In the genomic region with DNA sequence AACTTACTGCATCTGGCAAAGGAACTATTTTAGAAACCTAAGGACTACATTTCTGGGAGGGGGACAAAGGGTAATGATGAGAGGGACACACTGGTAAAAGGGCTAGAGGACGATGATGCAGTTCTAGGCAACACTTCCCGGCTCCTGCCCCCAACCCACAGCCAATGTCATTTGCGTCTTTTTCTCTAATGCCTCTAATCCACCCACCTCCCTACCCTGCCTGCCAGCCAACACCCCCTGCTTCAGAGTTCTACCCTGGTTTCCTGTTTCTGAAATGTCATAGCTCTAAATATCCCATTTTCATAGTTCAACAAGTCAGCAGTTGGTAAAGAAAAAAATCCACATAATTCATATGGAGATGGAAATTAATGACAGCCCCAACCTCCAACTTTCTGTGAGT, we compare ENCODE assay signal across 25 cellular contexts.
DNase-seq lines count a peak whose midpoint lies in the region; ATAC-seq and TF ChIP-seq lines count a peak whose summit lies in the region.
"Had no signal": no experiment of that assay in that cellular context is flagged by ENCODE, and none has a peak within 500 bp of the region (broad histone marks: within the 10 kb centered on the region; RNA-seq: fewer than 3 reads in every experiment).

No MANE protein-coding gene starts in this region.

- POLR2A ChIA-PET in CD8-positive, alpha-beta T cell (lab: Charles Lee) = interaction anchor here (1.5 to 2.2 kb wide), 2 partner anchors 15 to 28 kb away, joined by 4 to 10 read pairs; no protein-coding TSS in a partner anchor
- POLR2A ChIA-PET in naive thymus-derived CD8-positive, alpha-beta T cell (lab: Charles Lee) = no interaction called here

- H3K36me3 Mint-ChIP-seq in activated CD8-positive, alpha-beta memory T cell treated with anti-CD3 and anti-CD28 coated beads, Interleukin-2, amount 10 ng/mL, durations not matched to agents 7 days and 5 days = no peaks in the 10 kb centered on the region
- no peaks in the 10 kb centered on the region for H3K36me3 Mint-ChIP-seq in CD8-positive, alpha-beta T cell
- no peaks in the 10 kb centered on the region for H3K36me3 Mint-ChIP-seq in activated T-cell treated with anti-CD3 and anti-CD28 coated beads, Interleukin-2, amount 50 U/mL, for 4 hours (ENCODE audit: insufficient read depth)
- no peaks in the 10 kb centered on the region for H3K36me3 Mint-ChIP-seq in naive thymus-derived CD8-positive, alpha-beta T cell

- H3K9me3 ChIP-seq in CD8-positive, alpha-beta T cell (ENCODE audit: low read length) = no peaks in the 10 kb centered on the region
- H3K9me3 ChIP-seq: A549, ovary, stomach, thyroid gland had no signal

- H3K27me3 ChIP-seq in CD8-positive, alpha-beta T cell (ENCODE audit: insufficient read depth, low read length) = no peaks in the 10 kb centered on the region
- H3K27me3 ChIP-seq: ovary, stomach, thyroid gland had no signal

- H3K36me3 ChIP-seq in CD8-positive, alpha-beta T cell (ENCODE audit: insufficient read depth, low read length) = no peaks in the 10 kb centered on the region
- H3K36me3 ChIP-seq: ovary, thyroid gland had no signal

- H3K27ac ChIP-seq in CD8-positive, alpha-beta T cell (ENCODE audit: low read depth, low read length) = no peak overlapping the region
- H3K27ac ChIP-seq: A549, ovary, stomach, thyroid gland, WERI-Rb-1 had no signal

- H3K27ac Mint-ChIP-seq in activated CD8-positive, alpha-beta memory T cell treated with anti-CD3 and anti-CD28 coated beads, Interleukin-2, amount 10 ng/mL, durations not matched to agents 7 days and 5 days = no peak overlapping the region
- H3K27ac Mint-ChIP-seq in CD8-positive, alpha-beta T cell = no peak overlapping the region
- peak overlapping the region in 8 of 10 donors; percentile 3 to 92 (median 64) for H3K27ac Mint-ChIP-seq in naive thymus-derived CD8-positive, alpha-beta T cell
- H3K27ac Mint-ChIP-seq: B cell; dendritic cell treated with granulocyte-macrophage colony-stimulating factor and Interleukin-4, amounts not matched to agents 40 ng/mL and 50 ng/mL, for 4 days; nephron progenitor cell had no signal

- H3K4me1 ChIP-seq in CD8-positive, alpha-beta T cell (ENCODE audit: insufficient read depth, low read length) = peaks cover 41% of the 10 kb centered on the region
- H3K4me1 ChIP-seq: stomach, thyroid gland had no signal

- H3K4me3 Mint-ChIP-seq in activated CD8-positive, alpha-beta memory T cell treated with anti-CD3 and anti-CD28 coated beads, Interleukin-2, amount 10 ng/mL, durations not matched to agents 7 days and 5 days = no peak overlapping the region
- H3K4me3 Mint-ChIP-seq in CD8-positive, alpha-beta T cell = peak overlapping the region; percentile 64
- peak overlapping the region; percentile 60 for H3K4me3 Mint-ChIP-seq in activated T-cell treated with anti-CD3 and anti-CD28 coated beads, Interleukin-2, amount 50 U/mL, for 4 hours
- peak overlapping the region; percentile 36 to 87 (median 74) for H3K4me3 Mint-ChIP-seq in naive thymus-derived CD8-positive, alpha-beta T cell
- H3K4me3 Mint-ChIP-seq: B cell; dendritic cell treated with granulocyte-macrophage colony-stimulating factor and Interleukin-4, amounts not matched to agents 40 ng/mL and 50 ng/mL, for 4 days had no signal

- CTCF ChIA-PET in activated CD8-positive, alpha-beta memory T cell treated with anti-CD3 and anti-CD28 coated beads, Interleukin-2, amount 10 ng/mL, durations not matched to agents 7 days and 5 days (lab: Charles Lee) = interaction anchor here (1.5 to 2.3 kb wide), 2 partner anchors 16 to 173 kb away, joined by 3 to 18 read pairs; no protein-coding TSS in a partner anchor
- CTCF ChIA-PET in CD8-positive, alpha-beta T cell (lab: Charles Lee) = interaction anchor here (1.2 to 4.7 kb wide), 2 partner anchors 15 to 80 kb away, joined by 4 to 42 read pairs; no protein-coding TSS in a partner anchor

- H3K27me3 Mint-ChIP-seq in activated CD8-positive, alpha-beta memory T cell treated with anti-CD3 and anti-CD28 coated beads, Interleukin-2, amount 10 ng/mL, durations not matched to agents 7 days and 5 days = peaks cover 26% of the 10 kb centered on the region
- H3K27me3 Mint-ChIP-seq in CD8-positive, alpha-beta T cell (ENCODE audit: low read depth) = peaks cover 15% of the 10 kb centered on the region
- peaks cover 11% of the 10 kb centered on the region for H3K27me3 Mint-ChIP-seq in activated T-cell treated with anti-CD3 and anti-CD28 coated beads, Interleukin-2, amount 50 U/mL, for 4 hours (ENCODE audit: low read depth)
- peaks cover 1 to 9% (median 2%) of the 10 kb centered on the region in 5 donors for H3K27me3 Mint-ChIP-seq in naive thymus-derived CD8-positive, alpha-beta T cell
- H3K27me3 Mint-ChIP-seq: dendritic cell treated with granulocyte-macrophage colony-stimulating factor and Interleukin-4, amounts not matched to agents 40 ng/mL and 50 ng/mL, for 4 days had no signal

- H3K4me3 ChIP-seq in CD8-positive, alpha-beta T cell (ENCODE audit: low read depth, low read length) = no peak overlapping the region
- H3K4me3 ChIP-seq: A549, K562, ovary, stomach, thyroid gland had no signal

- ATAC-seq in activated CD8-positive, alpha-beta memory T cell treated with anti-CD3 and anti-CD28 coated beads, Interleukin-2, amount 10 ng/mL, durations not matched to agents 7 days and 5 days = no peak
- ATAC-seq in CD8-positive, alpha-beta T cell = no peak
- ATAC-seq in activated T-cell treated with anti-CD3 and anti-CD28 coated beads, Interleukin-2, amount 50 U/mL, for 4 hours = no peak
- peak in 1 of 2 donors; percentile 20 for ATAC-seq in naive thymus-derived CD8-positive, alpha-beta T cell
- ATAC-seq: A549, K562, left colon had no signal

- peaks cover 42% of the 10 kb centered on the region for H3K4me1 Mint-ChIP-seq in activated CD8-positive, alpha-beta memory T cell treated with anti-CD3 and anti-CD28 coated beads, Interleukin-2, amount 10 ng/mL, durations not matched to agents 7 days and 5 days
- H3K4me1 Mint-ChIP-seq in CD8-positive, alpha-beta T cell (ENCODE audit: low read depth) = peaks cover 55% of the 10 kb centered on the region
- H3K4me1 Mint-ChIP-seq in activated T-cell treated with anti-CD3 and anti-CD28 coated beads, Interleukin-2, amount 50 U/mL, for 4 hours (ENCODE audit: low read depth) = peaks cover 48% of the 10 kb centered on the region
- H3K4me1 Mint-ChIP-seq in naive thymus-derived CD8-positive, alpha-beta T cell = peaks cover 44 to 60% (median 52%) of the 10 kb centered on the region in 4 donors
- H3K4me1 Mint-ChIP-seq: B cell, nephron progenitor cell had no signal

- no peaks in the 10 kb centered on the region for H3K9me3 Mint-ChIP-seq in activated CD8-positive, alpha-beta memory T cell treated with anti-CD3 and anti-CD28 coated beads, Interleukin-2, amount 10 ng/mL, durations not matched to agents 7 days and 5 days (ENCODE audit: low read depth)
- H3K9me3 Mint-ChIP-seq in CD8-positive, alpha-beta T cell = no peaks in the 10 kb centered on the region
- H3K9me3 Mint-ChIP-seq in activated T-cell treated with anti-CD3 and anti-CD28 coated beads, Interleukin-2, amount 50 U/mL, for 4 hours = no peaks in the 10 kb centered on the region
- no peaks in the 10 kb centered on the region for H3K9me3 Mint-ChIP-seq in naive thymus-derived CD8-positive, alpha-beta T cell
- H3K9me3 Mint-ChIP-seq: activated T-helper 2 cell treated with anti-CD3 and anti-CD28 coated beads, Interferon-gamma antibody, Interleukin-2, Interleukin-4, amounts not matched to agents 10 μg/mL and 5 μg/mL and 100 μg/mL, durations not matched to agents 14 hours and 24 hours and 36 hours; nephron progenitor cell had no signal

- intact Hi-C loops in CD8-positive, alpha-beta T cell (cut with DNase I, micrococcal nuclease) = loop anchor here (2.0 to 10.0 kb wide), 3 partner anchors 15 to 333 kb away; a partner anchor contains a TSS

- TF ChIP-seq CTCF in CD8-positive, alpha-beta T cell (IDR thresholded peaks at IDR 0.05) = no peak

- peak; percentile 54 for DNase-seq in activated CD8-positive, alpha-beta memory T cell treated with anti-CD3 and anti-CD28 coated beads for 24 hours
- DNase-seq in activated CD8-positive, alpha-beta memory T cell treated with anti-CD3 and anti-CD28 coated beads, Interleukin-2, amount 10 ng/mL, durations not matched to agents 7 days and 5 days = no peak
- peak in 1 of 7 experiments; percentile 15 for DNase-seq in CD8-positive, alpha-beta T cell
- DNase-seq in activated T-cell treated with anti-CD3 and anti-CD28 coated beads, Interleukin-2, amount 50 U/mL, for 4 hours = peak; percentile 12
- DNase-seq in naive thymus-derived CD8-positive, alpha-beta T cell = peak in 3 of 10 donors; percentile 18 to 44 (median 30)
- DNase-seq in AG08396 (ENCODE audit: low spot score) = no peak
- no peak for DNase-seq in midbrain (lab: John Stamatoyannopoulos, UW)
- DNase-seq in AML-193 (lab: John Stamatoyannopoulos, UW) = no peak
- DNase-seq: central memory CD4-positive, alpha-beta T cell; H7; left colon; NCI-H1092 treated with DMSO at 0.1 percent for 48 hours; NCI-H1694 treated with DMSO at 0.1 percent for 48 hours; NCI-H2171; NCI-H82; nephron progenitor cell; ovary; stomach; thyroid gland; WERI-Rb-1 had no signal

Comparison
In these comparisons a context has a peak if more than half of its experiments do, and no peak if none do; other contexts are left out.
1. DNase-seq: peak in activated CD8-positive, alpha-beta memory T cell treated with anti-CD3 and anti-CD28 coated beads for 24 hours (single experiment) and activated T-cell treated with anti-CD3 and anti-CD28 coated beads, Interleukin-2, amount 50 U/mL, for 4 hours (single experiment); none in activated CD8-positive, alpha-beta memory T cell treated with anti-CD3 and anti-CD28 coated beads, Interleukin-2, amount 10 ng/mL, durations not matched to agents 7 days and 5 days (single experiment), AG08396 (single experiment), midbrain (single experiment) and AML-193 (0 of 2).
2. H3K27ac Mint-ChIP-seq: peak in naive thymus-derived CD8-positive, alpha-beta T cell (8 of 10); none in activated CD8-positive, alpha-beta memory T cell treated with anti-CD3 and anti-CD28 coated beads, Interleukin-2, amount 10 ng/mL, durations not matched to agents 7 days and 5 days (single experiment) and CD8-positive, alpha-beta T cell (single experiment).